ENCODE assay signal across 8 cellular contexts in genomic region chr11:65432686-65433582, GRCh38. TPM values are rescaled to one million over a fixed set of nuclear protein-coding genes. Genes with fewer than 3 reads are reported as not detected.
DNase-seq lines count a peak whose midpoint lies in the region; ATAC-seq and TF ChIP-seq lines count a peak whose summit lies in the region.

No MANE protein-coding gene starts in this region.

- peaks cover 64% of the 10 kb centered on the region for H3K79me2 ChIP-seq in OCI-LY1 (ENCODE audit: insufficient read depth, low read length)

- H3K4me1 ChIP-seq in left ventricle myocardium inferior: peaks cover 99% of the 10 kb centered on the region
- H3K4me1 ChIP-seq in OCI-LY1 (ENCODE audit: insufficient read depth, low read length, severe bottlenecking): peaks cover 74% of the 10 kb centered on the region

- no peak overlapping the region for H2AFZ ChIP-seq in OCI-LY1 (ENCODE audit: low read length)

- no peaks in the 10 kb centered on the region for H3K9me3 ChIP-seq in left ventricle myocardium inferior (replicated peaks)
- H3K9me3 ChIP-seq in OCI-LY1 (ENCODE audit: low read length): no peaks in the 10 kb centered on the region

- no peak for DNase-seq in left ventricle myocardium inferior
- DNase-seq in Right ventricle myocardium inferior (ENCODE audit: missing footprints): no peak
- peak; percentile 54 for DNase-seq in dedifferentiated amniotic fluid mesenchymal stem cell (ENCODE audit: extremely low spot score)
- no peak for DNase-seq in retinal pigment epithelial cell (ENCODE audit: low read depth)
- DNase-seq in amygdala (lab: John Stamatoyannopoulos, UW): no peak
- no peak for DNase-seq in NCI-H2029 (lab: John Stamatoyannopoulos, UW)

- no peaks in the 10 kb centered on the region for H3K27me3 ChIP-seq in left ventricle myocardium inferior (ENCODE audit: low read depth)
- no peaks in the 10 kb centered on the region for H3K27me3 ChIP-seq in OCI-LY1 (ENCODE audit: insufficient read depth, low read length)

- H3K4me2 ChIP-seq in OCI-LY1 (ENCODE audit: low read length): 0 out of 2 replicates have a peak overlapping the region, but pooled peaks have one; percentile 88

- H3K9ac ChIP-seq in OCI-LY1 (ENCODE audit: low read length): no peak overlapping the region

- ATAC-seq in Right ventricle myocardium inferior: no peak
- no peak for ATAC-seq in HG02884 (IDR thresholded peaks at IDR 0.05; ENCODE audit: unreplicated experiment)

- H3K4me3 ChIP-seq in left ventricle myocardium inferior: peak overlapping the region; percentile 80
- no peak overlapping the region for H3K4me3 ChIP-seq in OCI-LY1 (ENCODE audit: low read depth, low read length, poor library complexity, severe bottlenecking)
- H3K4me3 ChIP-seq in retinal pigment epithelial cell (ENCODE audit: low read length): peak overlapping the region; percentile 88

- TF ChIP-seq CTCF in left ventricle myocardium inferior (IDR thresholded peaks at IDR 0.05; ENCODE audit: borderline replicate concordance) (peak; percentile 38), OCI-LY1 (IDR thresholded peaks at IDR 0.05; ENCODE audit: low read length) (peak; percentile 52), retinal pigment epithelial cell (conservative IDR thresholded peaks at IDR 0.05; ENCODE audit: low read depth, low read length) (no peak)

- no peaks in the 10 kb centered on the region; the same call in 1 of the 2 replicates for H3F3A ChIP-seq in OCI-LY1 (ENCODE audit: insufficient read depth, low read length)

- no peaks in the 10 kb centered on the region for H4K20me1 ChIP-seq in OCI-LY1 (ENCODE audit: insufficient read depth, low read length)

- intact Hi-C loops in left ventricle myocardium inferior (cut with micrococcal nuclease): no loop called here
- intact Hi-C loops in Right ventricle myocardium inferior (cut with DNase I): no loop called here

- no peaks in the 10 kb centered on the region for H3K9me2 ChIP-seq in OCI-LY1 (ENCODE audit: low read depth, low read length)

- H3K27ac ChIP-seq in left ventricle myocardium inferior (replicated peaks) (peak overlapping the region; percentile 73), OCI-LY1 (ENCODE audit: low read depth, low read length, poor library complexity, severe bottlenecking) (peak overlapping the region; percentile 99)

- H3K36me3 ChIP-seq in left ventricle myocardium inferior (peaks cover 75% of the 10 kb centered on the region), OCI-LY1 (ENCODE audit: insufficient read depth, low read length) (peaks cover 68% of the 10 kb centered on the region)

RNA-seq across cellular contexts. Expression of gene NEAT1, which starts 10.3 kb away (rescaled TPM):
- total RNA-seq in left ventricle myocardium inferior (405 TPM), Right ventricle myocardium inferior (457 TPM)

RNA-seq across cellular contexts. Expression of gene FRMD8, which starts 46.5 kb away (rescaled TPM):
- total RNA-seq in left ventricle myocardium inferior (8.4 TPM), Right ventricle myocardium inferior (8.2 TPM)

RNA-seq across cellular contexts. Expression of gene SLC25A45, which starts 50.5 kb away (rescaled TPM):
- total RNA-seq in left ventricle myocardium inferior (5.0 TPM), Right ventricle myocardium inferior (5.6 TPM)
